11 cellular contexts compared by ENCODE assay signal in genomic region chr6:44117397-44118128, GRCh38. TPM values are rescaled to one million over a fixed set of nuclear protein-coding genes. Genes with fewer than 3 reads are reported as not detected.
DNase-seq lines count a peak whose midpoint lies in the region; ATAC-seq, FAIRE-seq and TF ChIP-seq lines count a peak whose summit lies in the region.
"Had no signal": no experiment of that assay in that cellular context is flagged by ENCODE, and none has a peak within 500 bp of the region (broad histone marks: within the 10 kb centered on the region; RNA-seq: fewer than 3 reads in every experiment).

No MANE protein-coding gene starts in this region.

- H2BK15ac ChIP-seq in neuronal stem cell (ENCODE audit: low read length) = no peak overlapping the region

- H2BK120ac ChIP-seq in neuronal stem cell (ENCODE audit: low read depth, low read length) = no peak overlapping the region

- no peak overlapping the region for H3K18ac ChIP-seq in neuronal stem cell (ENCODE audit: low read length)

- BruUV-seq in endothelial cell of umbilical vein (replicated peaks; lab: Mats Ljungman, UMichigan) = no TSS peak

- no peak overlapping the region for H2AK5ac ChIP-seq in neuronal stem cell (ENCODE audit: low read depth, low read length)

- H4K91ac ChIP-seq in neuronal stem cell (ENCODE audit: low read depth, low read length, poor library complexity) = no peak overlapping the region

- intact Hi-C loops in endothelial cell of umbilical vein (cut with micrococcal nuclease) (no loop called here), pancreas (cut with DNase I) (no loop called here)

- POLR2A ChIA-PET in endothelial cell of umbilical vein (lab: Charles Lee) = no interaction called here

- H3K79me2 ChIP-seq in endothelial cell of umbilical vein (ENCODE audit: control insufficient read depth, insufficient read depth, low read length) = peaks cover 71% of the 10 kb centered on the region

- H3K4me1 ChIP-seq in BLaER1 treated with 17β-estradiol and CSF1 and Interleukin-3, amounts not matched to agents 10 nM and 100 nM = peaks cover 58 to 71% (median 65%) of the 10 kb centered on the region in 10 experiments
- H3K4me1 ChIP-seq in endothelial cell of umbilical vein (ENCODE audit: control insufficient read depth, extremely low read depth, insufficient read depth, low read length) (peaks cover 38% of the 10 kb centered on the region), pancreas (peaks cover 15 to 39% (median 21%) of the 10 kb centered on the region in 3 donors), neuronal stem cell (ENCODE audit: control insufficient read depth in 2 of 2, insufficient read depth in 1 of 2, low read depth in 1 of 2, low read length in 2 of 2) (peaks cover 2 to 6% of the 10 kb centered on the region in 2 donors)

- dilution Hi-C loops in endothelial cell of umbilical vein (cut with MboI; ENCODE audit: extremely low pct_ligation_motif_present, low sequenced_read_pairs) = no loop called here

- no peak overlapping the region for H3K23ac ChIP-seq in neuronal stem cell (ENCODE audit: low read depth, low read length, poor library complexity)

- CTCF ChIA-PET in endothelial cell of umbilical vein (lab: Charles Lee) = interaction anchor here (0.8 to 3.8 kb wide), 6 partner anchors 11 to 139 kb away, joined by 3 to 18 read pairs (median 4); partner anchors contain the start of gene SLC35B2

- peak; percentile 62 to 86 (median 76) for ATAC-seq in pancreas
- ATAC-seq in GM18511 (IDR thresholded peaks at IDR 0.05; ENCODE audit: unreplicated experiment) = no peak

- H3K4me2 ChIP-seq in BLaER1 treated with 17β-estradiol and CSF1 and Interleukin-3, amounts not matched to agents 10 nM and 100 nM = peak overlapping the region; percentile 6 to 99 (median 54); a peak in 20 of 22 replicates
- H3K4me2 ChIP-seq in endothelial cell of umbilical vein (ENCODE audit: insufficient read depth, low read length) = no peak overlapping the region
- no peak overlapping the region for H3K4me2 ChIP-seq in neuronal stem cell (ENCODE audit: insufficient read depth, low read length, poor library complexity, severe bottlenecking)

- H4K8ac ChIP-seq in neuronal stem cell (ENCODE audit: low read depth, low read length) = no peak overlapping the region

- no peak overlapping the region for H3K27ac ChIP-seq in BLaER1 treated with 17β-estradiol and CSF1 and Interleukin-3, amounts not matched to agents 10 nM and 100 nM
- H3K27ac ChIP-seq in endothelial cell of umbilical vein (ENCODE audit: insufficient read depth, low read depth, low read length) (peak overlapping the region; percentile 73), pancreas (peak overlapping the region in 2 of 4 donors; percentile 31 to 55), neuronal stem cell (replicated peaks; ENCODE audit: low read length) (no peak overlapping the region)

- H3K4ac ChIP-seq in neuronal stem cell (ENCODE audit: low read length) = no peak overlapping the region

- H2BK12ac ChIP-seq in neuronal stem cell (ENCODE audit: low read length) = no peak overlapping the region

- H3K36me3 ChIP-seq in BLaER1 treated with 17β-estradiol and CSF1 and Interleukin-3, amounts not matched to agents 10 nM and 100 nM = peaks cover 40 to 73% (median 55%) of the 10 kb centered on the region in 11 experiments
- H3K36me3 ChIP-seq in endothelial cell of umbilical vein (ENCODE audit: control insufficient read depth in 2 of 2, extremely low read depth in 1 of 2, insufficient read depth in 2 of 2, low read length in 2 of 2) (peaks cover 3 to 11% of the 10 kb centered on the region in 2 experiments), pancreas (peaks cover 0 to 16% (median 4%) of the 10 kb centered on the region in 3 donors), H7 (replicated peaks; ENCODE audit: control insufficient read depth, insufficient read depth, low read length) (peaks cover 13% of the 10 kb centered on the region), neuronal stem cell (replicated peaks in 1 of 2; ENCODE audit: control insufficient read depth in 2 of 2, insufficient read depth in 2 of 2, low read length in 2 of 2) (peaks cover 19 to 55% of the 10 kb centered on the region in 2 donors)

- no peak overlapping the region for H3K4me3 ChIP-seq in BLaER1 treated with 17β-estradiol and CSF1 and Interleukin-3, amounts not matched to agents 10 nM and 100 nM
- H3K4me3 ChIP-seq in endothelial cell of umbilical vein (replicated peaks in 1 of 3; ENCODE audit: insufficient read depth in 1 of 3, low read depth in 1 of 3, low read length in 3 of 3) (no peak overlapping the region), pancreas (no peak overlapping the region), H7 (ENCODE audit: insufficient read depth, low read depth, low read length) (no peak overlapping the region), neuronal stem cell (ENCODE audit: low read length in 2 of 2) (no peak overlapping the region)

- peaks cover 7% of the 10 kb centered on the region for H3K79me1 ChIP-seq in neuronal stem cell (ENCODE audit: low read depth, low read length)

- no peak overlapping the region for H2BK5ac ChIP-seq in neuronal stem cell (ENCODE audit: low read length)

- WGBS in pancreas, 2 donors = 49 to 52% methylated on average over 6 of the region's 6 CpGs
- WGBS in neuronal stem cell (ENCODE audit: extremely low coverage in 2 of 2, insufficient read length in 2 of 2, insufficient replicate concordance in 1 of 2), 2 donors = no CpG with 5 or more reads among the region's 6 CpGs

- H2AFZ ChIP-seq in endothelial cell of umbilical vein (ENCODE audit: low read depth, low read length) (no peak overlapping the region), neuronal stem cell (ENCODE audit: low read length) (no peak overlapping the region)

- no peaks in the 10 kb centered on the region for H3K27me3 ChIP-seq in BLaER1 treated with 17β-estradiol and CSF1 and Interleukin-3, amounts not matched to agents 10 nM and 100 nM
- no peaks in the 10 kb centered on the region for H3K27me3 ChIP-seq in endothelial cell of umbilical vein (ENCODE audit: control insufficient read depth in 2 of 2, insufficient read depth in 2 of 2, low read length in 2 of 2)
- H3K27me3 ChIP-seq in pancreas = no peaks in the 10 kb centered on the region
- H3K27me3 ChIP-seq in H7 (ENCODE audit: control insufficient read depth, insufficient read depth, low read length) = no peaks in the 10 kb centered on the region
- H3K27me3 ChIP-seq in neuronal stem cell (ENCODE audit: control insufficient read depth in 3 of 3, insufficient read depth in 3 of 3, low read depth in 1 of 3, low read length in 3 of 3) = no peaks in the 10 kb centered on the region

- H4K20me1 ChIP-seq in BLaER1 treated with 17β-estradiol and CSF1 and Interleukin-3, amounts not matched to agents 10 nM and 100 nM = peaks cover 78 to 100% (median 100%) of the 10 kb centered on the region in 11 experiments
- H4K20me1 ChIP-seq in endothelial cell of umbilical vein (replicated peaks; ENCODE audit: control insufficient read depth, extremely low read depth, insufficient read depth, low read length) = no peaks in the 10 kb centered on the region

- no peak for FAIRE-seq in endothelial cell of umbilical vein (lab: Jason Lieb, UNC)
- FAIRE-seq in pancreas (lab: Jason Lieb, UNC) = no peak
- FAIRE-seq in GM12891 (lab: Jason Lieb, UNC) = no peak

- no peak overlapping the region for H3K14ac ChIP-seq in neuronal stem cell (ENCODE audit: low read length)

- no peaks in the 10 kb centered on the region for H3K9me3 ChIP-seq in BLaER1 treated with 17β-estradiol and CSF1 and Interleukin-3, amounts not matched to agents 10 nM and 100 nM (replicated peaks in 1 of 11)
- H3K9me3 ChIP-seq in endothelial cell of umbilical vein (replicated peaks; ENCODE audit: control insufficient read depth, insufficient read depth, low read length) = no peaks in the 10 kb centered on the region
- no peaks in the 10 kb centered on the region for H3K9me3 ChIP-seq in pancreas
- H3K9me3 ChIP-seq in neuronal stem cell (replicated peaks in 1 of 2; ENCODE audit: control insufficient read depth in 2 of 2, insufficient read depth in 1 of 2, low read depth in 1 of 2, low read length in 2 of 2) = no peaks in the 10 kb centered on the region

- TF ChIP-seq CTCF in endothelial cell of umbilical vein (IDR thresholded peaks at IDR 0.05; ENCODE audit: extremely low read depth in 1 of 2, insufficient read depth in 1 of 2, low read depth in 1 of 2, low read length in 2 of 2) (no peak), pancreas (IDR thresholded peaks at IDR 0.05) (no peak)

- H3K9me1 ChIP-seq in endothelial cell of umbilical vein (replicated peaks; ENCODE audit: control insufficient read depth, extremely low read depth, insufficient read depth, low read length) = no peaks in the 10 kb centered on the region

- TF ChIP-seq POLR2A in endothelial cell of umbilical vein (IDR thresholded peaks at IDR 0.05; ENCODE audit: low read depth, low read length) (no peak), GM12891 (IDR thresholded peaks at IDR 0.05; ENCODE audit: low read depth, low read length) (no peak)

- peak; percentile 77 for DNase-seq in M059J (ENCODE audit: low read depth)
- no peak for DNase-seq in endothelial cell of umbilical vein (ENCODE audit: low read depth, low spot score)
- DNase-seq in pancreas = peak in 2 of 6 donors; percentile 40 to 59
- no peak for DNase-seq in H7
- DNase-seq in GM12891 (ENCODE audit: insufficient read length, low spot score) = no peak
- no peak for DNase-seq in neuronal stem cell (ENCODE audit: low spot score)
- DNase-seq: erythroblast; NCI-H1436 treated with DMSO at 0.1 percent for 48 hours; stimulated activated CD4-positive, alpha-beta T cell treated with anti-CD3 and anti-CD28 coated beads, Interleukin-4, amount 100 ng/mL, for 24 hours had no signal

- H3K9ac ChIP-seq in BLaER1 treated with 17β-estradiol and CSF1 and Interleukin-3, amounts not matched to agents 10 nM and 100 nM = no peak overlapping the region
- H3K9ac ChIP-seq in endothelial cell of umbilical vein (replicated peaks; ENCODE audit: extremely low read depth, insufficient read depth, low read length) = no peak overlapping the region
- H3K9ac ChIP-seq in neuronal stem cell (ENCODE audit: low read depth, low read length, poor library complexity) = no peak overlapping the region

RNA-seq across cellular contexts. Expression of gene MRPL14, which starts 9.7 kb away (rescaled TPM):
- 100 and 111 TPM in 2 replicates for total RNA-seq in M059J (2014; rRNA removed; shearing (Covaris generic))
- total RNA-seq in endothelial cell of umbilical vein (62.4 and 68.1 TPM in 2 replicates), pancreas (10 to 100 TPM in 4 of 6 donors, 1 to 10 TPM in 2; 8.7 to 16.4 (median 14.1) TPM)
- polyA plus RNA-seq in endothelial cell of umbilical vein (91.2 and 103 TPM in 2 replicates), pancreas (10 to 100 TPM; 12.5 to 30.4 TPM)
- polyA plus RNA-seq in endothelial cell of umbilical vein (2011; cell fraction: cytosol; rRNA removed) = 84.4 and 90.7 TPM in 2 replicates
- polyA plus RNA-seq in endothelial cell of umbilical vein (2011; cell fraction: nucleus; rRNA removed) = 26.4 and 30.4 TPM in 2 replicates
- polyA plus RNA-seq in endothelial cell of umbilical vein (2012) = 66.8 and 71.7 TPM in 2 replicates
- 22.2 and 24.7 TPM in 2 replicates for polyA minus RNA-seq in endothelial cell of umbilical vein
- polyA minus RNA-seq in endothelial cell of umbilical vein (2011; cell fraction: cytosol; rRNA and poly(A)+ RNA removed) = 20.4 TPM
- polyA minus RNA-seq in endothelial cell of umbilical vein (2011; cell fraction: nucleus; rRNA and poly(A)+ RNA removed) = 3.8 and 7.2 TPM in 2 replicates
- 91.0 and 92.0 TPM in 2 replicates for total RNA-seq in H7 (2014; rRNA removed; shearing (Covaris generic))
- 82.0 TPM for polyA plus RNA-seq in GM12891 (2012; ENCODE audit: low read depth, missing spikeins)
- 64.6 TPM for polyA plus RNA-seq in neuronal stem cell (2013, experiment 1 of 2)
- 66.2 TPM for polyA plus RNA-seq in neuronal stem cell (2013, experiment 2 of 2)

RNA-seq across cellular contexts. Expression of gene TMEM63B, which starts 9.8 kb away (rescaled TPM):
- total RNA-seq in M059J (2014; rRNA removed; shearing (Covaris generic)) = 32.8 and 45.0 TPM in 2 replicates
- total RNA-seq in endothelial cell of umbilical vein = 39.4 and 49.7 TPM in 2 replicates
- 56.1 and 68.2 TPM in 2 replicates for polyA plus RNA-seq in endothelial cell of umbilical vein
- 38.9 and 40.6 TPM in 2 replicates for polyA plus RNA-seq in endothelial cell of umbilical vein (2011; cell fraction: cytosol; rRNA removed)
- polyA plus RNA-seq in endothelial cell of umbilical vein (2011; cell fraction: nucleus; rRNA removed) = 69.1 and 85.5 TPM in 2 replicates
- polyA plus RNA-seq in endothelial cell of umbilical vein (2012) = 17.6 and 21.6 TPM in 2 replicates
- 65.2 and 72.3 TPM in 2 replicates for polyA minus RNA-seq in endothelial cell of umbilical vein
- polyA minus RNA-seq in endothelial cell of umbilical vein (2011; cell fraction: cytosol; rRNA and poly(A)+ RNA removed) = 20.9 TPM
- 25.1 and 26.6 TPM in 2 replicates for polyA minus RNA-seq in endothelial cell of umbilical vein (2011; cell fraction: nucleus; rRNA and poly(A)+ RNA removed)
- total RNA-seq in pancreas = 10 to 100 TPM in 4 of 6 donors, 1 to 10 TPM in 2; 7.2 to 19.9 (median 11.4) TPM
- polyA plus RNA-seq in pancreas = 10 to 100 TPM; 12.1 to 16.9 TPM
- total RNA-seq in H7 (2014; rRNA removed; shearing (Covaris generic)) = 24.9 and 36.2 TPM in 2 replicates
- polyA plus RNA-seq in GM12891 (2012; ENCODE audit: low read depth, missing spikeins) = 7.0 TPM
- polyA plus RNA-seq in neuronal stem cell (2013, experiment 1 of 2) = 28.8 TPM
- 27.4 TPM for polyA plus RNA-seq in neuronal stem cell (2013, experiment 2 of 2)

RNA-seq across cellular contexts. Expression of gene CAPN11, which starts 41.1 kb away (rescaled TPM):
- not detected in 2 replicates for total RNA-seq in M059J (2014; rRNA removed; shearing (Covaris generic))
- total RNA-seq in endothelial cell of umbilical vein (1.4 and 1.8 TPM in 2 replicates), pancreas (under 1 TPM in 4 of 6 donors, not detected in 2; 0.06 to 0.23 (median 0.14) TPM)
- polyA plus RNA-seq in endothelial cell of umbilical vein (1.0 and 1.7 TPM in 2 replicates), pancreas (under 1 TPM; 0.75 to 0.76 TPM)
- polyA plus RNA-seq in endothelial cell of umbilical vein (2011; cell fraction: cytosol; rRNA removed) = 0.88 and 1.3 TPM in 2 replicates
- polyA plus RNA-seq in endothelial cell of umbilical vein (2011; cell fraction: nucleus; rRNA removed) = 8.3 and 10.3 TPM in 2 replicates
- polyA plus RNA-seq in endothelial cell of umbilical vein (2012) = 0.46 and 0.63 TPM in 2 replicates
- polyA minus RNA-seq in endothelial cell of umbilical vein = 0.51 and 1.6 TPM in 2 replicates
- polyA minus RNA-seq in endothelial cell of umbilical vein (2011; cell fraction: cytosol; rRNA and poly(A)+ RNA removed) = not detected
- polyA minus RNA-seq in endothelial cell of umbilical vein (2011; cell fraction: nucleus; rRNA and poly(A)+ RNA removed) = 2.1 and 2.3 TPM in 2 replicates
- 1.0 and 2.0 TPM in 2 replicates for total RNA-seq in H7 (2014; rRNA removed; shearing (Covaris generic))
- 1.2 TPM for polyA plus RNA-seq in GM12891 (2012; ENCODE audit: low read depth, missing spikeins)
- 0.17 TPM for polyA plus RNA-seq in neuronal stem cell (2013, experiment 1 of 2)
- 0.14 TPM for polyA plus RNA-seq in neuronal stem cell (2013, experiment 2 of 2)

Comparison
In these comparisons a context has a peak if more than half of its experiments do, and no peak if none do; other contexts are left out.
1. H3K4me2 ChIP-seq: peak in BLaER1 treated with 17β-estradiol and CSF1 and Interleukin-3, amounts not matched to agents 10 nM and 100 nM (11 of 11); none in endothelial cell of umbilical vein (single experiment) and neuronal stem cell (single experiment).